ENCODE assay signal across 27 cellular contexts in the genomic region with DNA sequence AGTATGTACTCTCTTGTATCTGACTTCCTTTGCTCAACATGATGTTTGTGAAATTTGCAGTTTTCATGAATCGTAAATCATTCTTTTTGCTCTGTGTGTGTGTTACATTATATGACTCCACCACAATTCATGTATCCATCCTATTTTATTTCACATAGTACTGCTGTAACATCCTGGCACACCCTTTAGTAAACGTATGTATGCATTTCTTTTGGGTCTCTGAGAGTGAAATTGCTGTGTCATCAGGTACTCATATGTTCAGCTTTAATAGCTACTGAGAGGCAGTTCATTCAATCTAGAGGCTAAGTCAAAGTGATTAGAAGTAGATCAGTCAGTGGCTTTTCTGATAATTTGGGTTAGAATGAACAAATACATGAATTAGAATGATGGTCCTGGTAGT.
DNase-seq lines count a peak whose midpoint lies in the region; ATAC-seq, FAIRE-seq and TF ChIP-seq lines count a peak whose summit lies in the region.
"Had no signal": no experiment of that assay in that cellular context is flagged by ENCODE, and none has a peak within 500 bp of the region (broad histone marks: within the 10 kb centered on the region; RNA-seq: fewer than 3 reads in every experiment).

No MANE protein-coding gene starts in this region.

- H2BK20ac ChIP-seq in H1 (ENCODE audit: low read length): no peak overlapping the region

- TF ChIP-seq POLR2A in HepG2 (IDR thresholded peaks at IDR 0.05; ENCODE audit: insufficient read depth in 1 of 2, low read depth in 2 of 2, low read length in 2 of 2) (no peak), right lobe of liver (IDR thresholded peaks at IDR 0.05) (no peak), H1 (IDR thresholded peaks at IDR 0.05; ENCODE audit: control extremely low read depth in 1 of 2, low read depth in 2 of 2, low read length in 2 of 2) (no peak)

- H3K14ac ChIP-seq in H1 (ENCODE audit: insufficient read length): no peak overlapping the region

- in situ Hi-C loops in HepG2 (cut with HindIII; ENCODE audit: extremely low pct_ligation_motif_present, low pct_unique_long_range_greater_than_20kb): no loop called here

- H2AFZ ChIP-seq in HepG2 (ENCODE audit: low read length) (no peak overlapping the region), H1 (ENCODE audit: low read length) (no peak overlapping the region), Karpas-422 (ENCODE audit: low read length) (no peak overlapping the region)
- H2AFZ ChIP-seq: PC-9 had no signal

- H3K27me3 ChIP-seq in HepG2 (ENCODE audit: control insufficient read depth in 1 of 2, insufficient read depth in 2 of 2, low read length in 2 of 2) (no peaks in the 10 kb centered on the region), right lobe of liver (no peaks in the 10 kb centered on the region), H1 (replicated peaks in 1 of 4; ENCODE audit: control insufficient read depth in 3 of 4, extremely low read depth in 1 of 4, insufficient read depth in 3 of 4, low read length in 3 of 4) (no peaks in the 10 kb centered on the region), psoas muscle (ENCODE audit: insufficient read depth in 3 of 3, low read length in 2 of 3) (no peaks in the 10 kb centered on the region), Karpas-422 (ENCODE audit: low read length) (no peaks in the 10 kb centered on the region)
- H3K27me3 ChIP-seq: SJSA1 had no signal

- FAIRE-seq in HepG2 (lab: Jason Lieb, UNC) (no peak), H1 (lab: Jason Lieb, UNC) (no peak)
- FAIRE-seq: GM12892 had no signal

- no peak overlapping the region for H3K4ac ChIP-seq in H1 (replicated peaks; ENCODE audit: insufficient read length, low read depth, low read length)

- H2BK15ac ChIP-seq in H1 (ENCODE audit: low read length): no peak overlapping the region

- H3K4me1 Mint-ChIP-seq in activated T-cell treated with anti-CD3 and anti-CD28 coated beads, Interleukin-2, amount 50 U/mL, for 72 hours (ENCODE audit: low read depth): no peaks in the 10 kb centered on the region

- H2AK5ac ChIP-seq in H1 (ENCODE audit: low read depth, low read length): no peak overlapping the region

- H3K9ac ChIP-seq in HepG2 (ENCODE audit: insufficient read depth, low read depth, low read length) (no peak overlapping the region), H1 (replicated peaks in 1 of 4; ENCODE audit: extremely low read depth in 1 of 4, low read depth in 3 of 4, low read length in 3 of 4) (no peak overlapping the region), Karpas-422 (ENCODE audit: low read length) (no peak overlapping the region)

- no peaks in the 10 kb centered on the region for H3K79me1 ChIP-seq in H1 (ENCODE audit: low read depth, low read length)

- no peak overlapping the region for H4K8ac ChIP-seq in H1 (ENCODE audit: extremely low read depth, insufficient read depth, low read length)

- no peaks in the 10 kb centered on the region for H3K9me2 ChIP-seq in Karpas-422 (replicated peaks; ENCODE audit: insufficient read depth, low read length)

- no peak overlapping the region for H3K18ac ChIP-seq in H1 (ENCODE audit: extremely low read depth, low read length)

- H3K23ac ChIP-seq in H1 (ENCODE audit: insufficient read length): no peak overlapping the region

- H3K36me3 ChIP-seq in HepG2 (replicated peaks in 1 of 2; ENCODE audit: control insufficient read depth in 1 of 2, insufficient read depth in 2 of 2, low read length in 2 of 2) (no peaks in the 10 kb centered on the region), right lobe of liver (no peaks in the 10 kb centered on the region), H1 (ENCODE audit: control insufficient read depth in 2 of 4, insufficient read depth in 4 of 4, low read length in 3 of 4) (no peaks in the 10 kb centered on the region; a peak in 3 of 8 replicates), psoas muscle (ENCODE audit: insufficient read depth in 1 of 2, low read depth in 1 of 2) (no peaks in the 10 kb centered on the region), Karpas-422 (ENCODE audit: insufficient read depth, low read length) (no peaks in the 10 kb centered on the region)
- H3K36me3 ChIP-seq: SJSA1 had no signal

- H3K27ac Mint-ChIP-seq in activated T-cell treated with anti-CD3 and anti-CD28 coated beads, Interleukin-2, amount 50 U/mL, for 72 hours: no peak overlapping the region
- H3K27ac Mint-ChIP-seq: H9 had no signal

- CTCF ChIA-PET in HepG2 (lab: Yijun Ruan, JAX; ENCODE audit: low intra/inter-chr PET ratio, low total read pairs) (no interaction called here), H1 (lab: Charles Lee; ENCODE audit: partially characterized antibody) (interaction anchor here (1.3 to 2.2 kb wide), 2 partner anchors 286 to 294 kb away, joined by 3 to 7 read pairs; no protein-coding TSS in a partner anchor)

- H3K9me3 ChIP-seq in HepG2 (ENCODE audit: low read length) (no peaks in the 10 kb centered on the region), right lobe of liver (no peaks in the 10 kb centered on the region), H1 (ENCODE audit: insufficient read depth in 2 of 2, low read depth in 1 of 2, low read length in 1 of 2) (no peaks in the 10 kb centered on the region), psoas muscle (no peaks in the 10 kb centered on the region), Karpas-422 (ENCODE audit: low read length) (no peaks in the 10 kb centered on the region)
- H3K9me3 ChIP-seq: SJSA1 had no signal

- H2BK12ac ChIP-seq in H1 (ENCODE audit: low read depth, low read length): no peak overlapping the region

- H4K91ac ChIP-seq in H1 (replicated peaks; ENCODE audit: insufficient read length, low read length): no peak overlapping the region

- ATAC-seq in HepG2: no peak
- no peak for ATAC-seq in right lobe of liver
- ATAC-seq in psoas muscle: no peak
- no peak for ATAC-seq in activated T-cell treated with anti-CD3 and anti-CD28 coated beads, Interleukin-2, amount 50 U/mL, for 72 hours (replicated peaks in 1 of 2)
- no peak for ATAC-seq in omental fat pad (ENCODE audit: low FRiP score)
- ATAC-seq: Right ventricle myocardium inferior had no signal

- no peaks in the 10 kb centered on the region for H4K20me1 ChIP-seq in HepG2 (ENCODE audit: insufficient read depth, low read length)
- no peaks in the 10 kb centered on the region for H4K20me1 ChIP-seq in H1 (replicated peaks in 1 of 2; ENCODE audit: control insufficient read depth in 1 of 2, insufficient read depth in 2 of 2, low read length in 2 of 2)
- no peaks in the 10 kb centered on the region for H4K20me1 ChIP-seq in Karpas-422 (ENCODE audit: insufficient read depth, low read depth, low read length)

- H3K79me2 ChIP-seq in HepG2 (ENCODE audit: insufficient read depth, low read length): no peaks in the 10 kb centered on the region
- no peaks in the 10 kb centered on the region for H3K79me2 ChIP-seq in H1 (ENCODE audit: control insufficient read depth in 1 of 2, insufficient read depth in 2 of 2, low read length in 2 of 2)
- no peaks in the 10 kb centered on the region for H3K79me2 ChIP-seq in Karpas-422 (ENCODE audit: low read length)

- H3K23me2 ChIP-seq in H1 (ENCODE audit: low read depth, low read length): no peaks in the 10 kb centered on the region

- no TSS peak for BruUV-seq in HepG2 (replicated peaks; lab: Mats Ljungman, UMichigan)

- WGBS in HepG2 (ENCODE audit: low lambda C conversion rate): 17% methylated on average over 2 of the region's 2 CpGs
- WGBS in right lobe of liver (ENCODE audit: insufficient coverage, low coverage, low lambda C conversion rate, missing lambda C conversion rate): 63% methylated on average over 2 of the region's 2 CpGs
- WGBS in H1 (ENCODE audit: extremely low coverage in 1 of 2, insufficient coverage in 1 of 2, insufficient read length in 1 of 2, insufficient replicate concordance in 2 of 2, low coverage in 1 of 2, low lambda C conversion rate in 2 of 2, missing lambda C conversion rate in 1 of 2), 2 experiments: 88% methylated on average over 2 of the region's 2 CpGs; no CpG with 5 or more reads in 1 of the 2 experiments
- WGBS in psoas muscle, 3 donors: 67 to 82% (median 73%) methylated on average over 2 of the region's 2 CpGs

- H3K4me2 ChIP-seq in HepG2 (ENCODE audit: low read depth, low read length): no peak overlapping the region
- H3K4me2 ChIP-seq in H1 (ENCODE audit: insufficient read depth in 1 of 2, low read depth in 2 of 2, low read length in 2 of 2): no peak overlapping the region
- H3K4me2 ChIP-seq in Karpas-422 (ENCODE audit: low read depth, low read length, poor library complexity, severe bottlenecking): no peak overlapping the region
- H3K4me2 ChIP-seq: PC-9 had no signal

- no peak overlapping the region for H4K5ac ChIP-seq in H1 (ENCODE audit: insufficient read length, low read depth, low read length)

- intact Hi-C loops in HepG2 (cut with micrococcal nuclease; ENCODE audit: unreplicated experiment): no loop called here
- intact Hi-C loops in right lobe of liver (cut with DNase I): no loop called here
- intact Hi-C loops in psoas muscle (cut with DNase I): loop anchor here in 1 of 2 donors (10.0 kb wide), 1 partner anchor 473 kb away; no protein-coding TSS in a partner anchor

- H3K9me3 Mint-ChIP-seq in activated T-cell treated with anti-CD3 and anti-CD28 coated beads, Interleukin-2, amount 50 U/mL, for 72 hours: no peaks in the 10 kb centered on the region
- H3K9me3 Mint-ChIP-seq: H9 had no signal

- POLR2A ChIA-PET in HepG2 (lab: Yijun Ruan, JAX) (no interaction called here), H1 (lab: Charles Lee; ENCODE audit: partially characterized antibody) (no interaction called here)

- no peak for TF ChIP-seq RAD21 in HepG2 (CRISPR knock-in tag; IDR thresholded peaks at IDR 0.05)
- TF ChIP-seq RAD21 in H1 (IDR thresholded peaks at IDR 0.05 in 1 of 2, conservative IDR thresholded peaks at IDR 0.05 in 1 of 2; ENCODE audit: low read depth in 2 of 2, low read length in 2 of 2): no peak

- TF ChIP-seq CTCF in HepG2 (CRISPR knock-in tag; IDR thresholded peaks at IDR 0.05): no peak
- no peak for TF ChIP-seq CTCF in right lobe of liver (IDR thresholded peaks at IDR 0.05)
- no peak for TF ChIP-seq CTCF in H1 (IDR thresholded peaks at IDR 0.05; ENCODE audit: control extremely low read depth in 1 of 3, insufficient read depth in 1 of 3, low read depth in 1 of 3, low read length in 3 of 3)
- TF ChIP-seq CTCF in psoas muscle (IDR thresholded peaks at IDR 0.05): no peak
- no peak for TF ChIP-seq CTCF in omental fat pad (IDR thresholded peaks at IDR 0.05)

- no peak overlapping the region for H2BK120ac ChIP-seq in H1 (replicated peaks; ENCODE audit: low read depth, low read length)

- H3K27ac ChIP-seq in HepG2 (ENCODE audit: extremely low read length, insufficient read depth, low read length) (no peak overlapping the region), right lobe of liver (no peak overlapping the region), H1 (ENCODE audit: low read depth, low read length) (no peak overlapping the region), psoas muscle (peak overlapping the region; percentile 89), Karpas-422 (ENCODE audit: low read length) (no peak overlapping the region)
- H3K27ac ChIP-seq: 22Rv1, PC-9, SJSA1 had no signal

- no peaks in the 10 kb centered on the region for H3K36me3 Mint-ChIP-seq in activated T-cell treated with anti-CD3 and anti-CD28 coated beads, Interleukin-2, amount 50 U/mL, for 72 hours (ENCODE audit: insufficient read depth in 2 of 2)

- no peak overlapping the region for H2BK5ac ChIP-seq in H1 (ENCODE audit: low read depth, low read length)

- peaks cover 14% of the 10 kb centered on the region for H3K27me3 Mint-ChIP-seq in activated T-cell treated with anti-CD3 and anti-CD28 coated beads, Interleukin-2, amount 50 U/mL, for 72 hours (ENCODE audit: low read depth)

- H3K4me3 Mint-ChIP-seq in activated T-cell treated with anti-CD3 and anti-CD28 coated beads, Interleukin-2, amount 50 U/mL, for 72 hours: no peak overlapping the region
- H3K4me3 Mint-ChIP-seq: H9 had no signal

- no peak for DNase-seq in HepG2 (ENCODE audit: low spot score)
- no peak for DNase-seq in right lobe of liver
- no peak for DNase-seq in H1 (ENCODE audit: low read depth in 1 of 2, low spot score in 2 of 2)
- DNase-seq in psoas muscle: no peak
- DNase-seq in Karpas-422: no peak
- DNase-seq in activated T-cell treated with anti-CD3 and anti-CD28 coated beads, Interleukin-2, amount 50 U/mL, for 72 hours: no peak
- no peak for DNase-seq in omental fat pad (ENCODE audit: low spot score)
- no peak for DNase-seq in cerebellar cortex (ENCODE audit: low spot score)
- DNase-seq: ACHN; Calu3; DMS153; DND-41; H9; Kasumi-1; MV-4-11; NCI-H1105; NCI-H1436 treated with DMSO at 0.1 percent for 48 hours; NCI-H187 treated with DMSO at 0.1 percent for 48 hours; NCI-H345; NCI-H524 treated with DMSO at 0.1 percent for 48 hours; NCI-H774; NK-92 treated with Interleukin-12 subunit alpha and Interleukin-12 subunit beta, amount 100 ng/mL, for 24 hours; PC-9 had no signal

- H3K56ac ChIP-seq in H1 (replicated peaks; ENCODE audit: insufficient read length, low read depth, low read length): no peak overlapping the region

- H3K4me1 ChIP-seq in HepG2 (ENCODE audit: insufficient read depth, low read length) (peaks cover 19% of the 10 kb centered on the region), right lobe of liver (no peaks in the 10 kb centered on the region), H1 (replicated peaks in 1 of 4; ENCODE audit: control insufficient read depth in 3 of 4, insufficient read depth in 4 of 4, low read length in 3 of 4) (no peaks in the 10 kb centered on the region; a peak in 2 of 7 replicates), psoas muscle (peaks cover 31% of the 10 kb centered on the region), Karpas-422 (ENCODE audit: low read length) (peaks cover 18% of the 10 kb centered on the region)
- H3K4me1 ChIP-seq: SJSA1 had no signal

- TF ChIP-seq EP300 in HepG2 (IDR thresholded peaks at IDR 0.05; ENCODE audit: low read depth in 2 of 2, low read length in 2 of 2): no peak
- TF ChIP-seq EP300 in HepG2 (CRISPR knock-in tag; IDR thresholded peaks at IDR 0.05; ENCODE audit: borderline replicate concordance): no peak
- TF ChIP-seq EP300 in H1 (IDR thresholded peaks at IDR 0.05; ENCODE audit: borderline replicate concordance in 1 of 2, low read depth in 2 of 2, low read length in 2 of 2): no peak

- H3K4me3 ChIP-seq in HepG2 (replicated peaks in 1 of 3; ENCODE audit: insufficient read depth in 1 of 3, low read depth in 2 of 3, low read length in 3 of 3): no peak overlapping the region
- no peak overlapping the region for H3K4me3 ChIP-seq in right lobe of liver
- H3K4me3 ChIP-seq in H1 (ENCODE audit: extremely low read depth in 1 of 4, insufficient read depth in 2 of 4, low read depth in 3 of 4, low read length in 4 of 4): no peak overlapping the region
- no peak overlapping the region for H3K4me3 ChIP-seq in psoas muscle
- H3K4me3 ChIP-seq in Karpas-422 (ENCODE audit: low read length): no peak overlapping the region
- H3K4me3 ChIP-seq: PC-9, SJSA1 had no signal
